1 cellular context compared by ENCODE assay signal in genomic region chr17:60256174-60256573, GRCh38.
TF ChIP-seq lines count a peak whose summit lies in the region.

No MANE protein-coding gene starts in this region.

TF ChIP-seq in WTC11, 78 proteins besides CTCF, POLR2A, EP300 and RAD21 (continued from another document):
- TF ChIP-seq STAT6 (CRISPR knock-in tag; conservative IDR thresholded peaks at IDR 0.05; ENCODE audit: low read depth) (no peak), AFF4 (CRISPR knock-in tag; IDR thresholded peaks at IDR 0.05; ENCODE audit: borderline replicate concordance) (no peak), ERG (CRISPR knock-in tag; IDR thresholded peaks at IDR 0.05) (no peak), FOXK1 (CRISPR knock-in tag; IDR thresholded peaks at IDR 0.05) (no peak), HMGXB4 (CRISPR knock-in tag; IDR thresholded peaks at IDR 0.05) (no peak), IRF2 (CRISPR knock-in tag; IDR thresholded peaks at IDR 0.05; ENCODE audit: borderline replicate concordance, low read depth) (no peak), ZNF423 (CRISPR knock-in tag; IDR thresholded peaks at IDR 0.05) (no peak)
